Comparison of ENCODE assay signal across 13 cellular contexts in genomic region chr14:95486875-95487668, GRCh38. TPM values are rescaled to one million over a fixed set of nuclear protein-coding genes. Genes with fewer than 3 reads are reported as not detected.
DNase-seq lines count a peak whose midpoint lies in the region; ATAC-seq and TF ChIP-seq lines count a peak whose summit lies in the region.
"Had no signal": no experiment of that assay in that cellular context is flagged by ENCODE, and none has a peak within 500 bp of the region (broad histone marks: within the 10 kb centered on the region; RNA-seq: fewer than 3 reads in every experiment).

No MANE protein-coding gene starts in this region.

- no peaks in the 10 kb centered on the region for H3K9me3 Mint-ChIP-seq in naive thymus-derived CD8-positive, alpha-beta T cell
- H3K9me3 Mint-ChIP-seq in GM23338, result no peaks in the 10 kb centered on the region
- H3K9me3 Mint-ChIP-seq: activated naive CD4-positive, alpha-beta T cell treated with anti-CD3 and anti-CD28 coated beads, Interleukin-2, amount 50 U/mL, for 24 hours had no signal

- no TSS peak for BruUV-seq in OCI-LY7 (replicated peaks; lab: Mats Ljungman, UMichigan)

- WGBS in hepatocyte (ENCODE audit: low lambda C conversion rate, missing lambda C conversion rate), result 84% methylated on average over 15 of the region's 15 CpGs

- H3K4me1 Mint-ChIP-seq in naive thymus-derived CD8-positive, alpha-beta T cell, result peaks cover 30 to 81% (median 71%) of the 10 kb centered on the region in 4 donors
- H3K4me1 Mint-ChIP-seq in GM23338, result peaks cover 14% of the 10 kb centered on the region; the same call in 2 of the 3 replicates

- H2AFZ ChIP-seq in OCI-LY7 (ENCODE audit: low read length) (peak overlapping the region; percentile 67; the same call in 1 of the 2 replicates), hepatocyte (no peak overlapping the region), GM23338 (no peak overlapping the region)

- H3K4me2 ChIP-seq in OCI-LY7 (ENCODE audit: low read length), result peak overlapping the region; percentile 73
- H3K4me2 ChIP-seq in hepatocyte, result no peak overlapping the region
- H3K4me2 ChIP-seq in GM23338, result no peak overlapping the region

- no peaks in the 10 kb centered on the region for H3K9me2 ChIP-seq in OCI-LY7 (ENCODE audit: insufficient read depth, low read length)
- H3K9me2 ChIP-seq in hepatocyte (replicated peaks; ENCODE audit: insufficient read depth), result no peaks in the 10 kb centered on the region
- no peaks in the 10 kb centered on the region for H3K9me2 ChIP-seq in GM23338 (ENCODE audit: insufficient read depth)

- H3K27ac ChIP-seq in OCI-LY7 (ENCODE audit: low read depth, low read length, poor library complexity, severe bottlenecking) (peak overlapping the region; percentile 87), hepatocyte (no peak overlapping the region), GM23338 (ENCODE audit: low read depth) (no peak overlapping the region)

- H3K4me3 Mint-ChIP-seq in naive thymus-derived CD8-positive, alpha-beta T cell, result no peak overlapping the region
- H3K4me3 Mint-ChIP-seq in GM23338, result no peak overlapping the region
- H3K4me3 Mint-ChIP-seq: activated naive CD4-positive, alpha-beta T cell treated with anti-CD3 and anti-CD28 coated beads, Interleukin-2, amount 50 U/mL, for 24 hours had no signal

- POLR2A ChIA-PET in OCI-LY7 (lab: Charles Lee), result interaction anchor here (0.7 to 2.3 kb wide), 21 partner anchors 10 to 516 kb away, joined by 3 to 17 read pairs (median 3); no protein-coding TSS in a partner anchor
- POLR2A ChIA-PET in naive thymus-derived CD8-positive, alpha-beta T cell (lab: Charles Lee), result interaction anchor here (1.4 kb wide), 1 partner anchor 37 kb away, joined by 4 read pairs; no protein-coding TSS in a partner anchor

- H3K27me3 ChIP-seq in hepatocyte (no peaks in the 10 kb centered on the region), GM23338 (ENCODE audit: insufficient read depth) (no peaks in the 10 kb centered on the region)

- intact Hi-C loops in OCI-LY7 (cut with micrococcal nuclease; ENCODE audit: unreplicated experiment), result loop anchor here (1.0 to 2.0 kb wide), 3 partner anchors 23 to 44 kb away; no protein-coding TSS in a partner anchor

- H4K20me1 ChIP-seq in OCI-LY7 (ENCODE audit: insufficient read depth, low read length) (no peaks in the 10 kb centered on the region), hepatocyte (ENCODE audit: insufficient read depth, poor library complexity, severe bottlenecking) (no peaks in the 10 kb centered on the region), GM23338 (replicated peaks; ENCODE audit: insufficient read depth) (no peaks in the 10 kb centered on the region)

- peaks cover 7% of the 10 kb centered on the region; the same call in 1 of the 2 replicates for H3K9me3 ChIP-seq in OCI-LY7 (ENCODE audit: low read length)
- no peaks in the 10 kb centered on the region for H3K9me3 ChIP-seq in hepatocyte (ENCODE audit: low read depth)

- peaks cover 15% of the 10 kb centered on the region; the same call in 1 of the 2 replicates for H3K79me2 ChIP-seq in OCI-LY7 (ENCODE audit: insufficient read depth, low read depth, low read length)
- H3K79me2 ChIP-seq in hepatocyte, result no peaks in the 10 kb centered on the region
- H3K79me2 ChIP-seq in GM23338 (replicated peaks; ENCODE audit: insufficient read depth), result no peaks in the 10 kb centered on the region

- H3K36me3 Mint-ChIP-seq in naive thymus-derived CD8-positive, alpha-beta T cell, result peaks cover 0 to 7% (median 1%) of the 10 kb centered on the region in 3 donors
- no peaks in the 10 kb centered on the region for H3K36me3 Mint-ChIP-seq in GM23338 (ENCODE audit: low read depth)

- peak; percentile 72 for ATAC-seq in HG02885 (IDR thresholded peaks at IDR 0.05; ENCODE audit: poor library complexity, unreplicated experiment)
- no peak for ATAC-seq in naive thymus-derived CD8-positive, alpha-beta T cell
- no peak for ATAC-seq in GM18520 (IDR thresholded peaks at IDR 0.05; ENCODE audit: unreplicated experiment)
- no peak for ATAC-seq in GM23338
- ATAC-seq: right cardiac atrium, SK-N-SH treated with all-trans-retinoic acid at 6 μM for 48 hours had no signal

- H3K27ac Mint-ChIP-seq in naive thymus-derived CD8-positive, alpha-beta T cell, result peak overlapping the region in 7 of 10 donors; percentile 29 to 93 (median 49)
- no peak overlapping the region for H3K27ac Mint-ChIP-seq in GM23338
- H3K27ac Mint-ChIP-seq: activated naive CD4-positive, alpha-beta T cell treated with anti-CD3 and anti-CD28 coated beads, Interleukin-2, amount 50 U/mL, for 24 hours had no signal

- TF ChIP-seq CTCF in GM12865 (IDR thresholded peaks at IDR 0.05; ENCODE audit: insufficient read depth, low read depth, low read length, missing control alignments), result no peak
- TF ChIP-seq CTCF in OCI-LY7 (conservative IDR thresholded peaks at IDR 0.05; ENCODE audit: low read length), result no peak
- TF ChIP-seq CTCF in hepatocyte (IDR thresholded peaks at IDR 0.05; ENCODE audit: poor library complexity), result no peak
- TF ChIP-seq CTCF in GM23338 (conservative IDR thresholded peaks at IDR 0.05; ENCODE audit: low read depth in 2 of 2), result no peak

- H3K4me1 ChIP-seq in OCI-LY7 (ENCODE audit: insufficient read depth, low read length, poor library complexity, severe bottlenecking), result peaks cover 73% of the 10 kb centered on the region
- H3K4me1 ChIP-seq in hepatocyte (ENCODE audit: insufficient read depth), result peaks cover 19% of the 10 kb centered on the region
- H3K4me1 ChIP-seq in GM23338 (ENCODE audit: insufficient read depth), result no peaks in the 10 kb centered on the region; the same call in 1 of the 2 replicates

- peaks cover 14% of the 10 kb centered on the region; the same call in 1 of the 2 replicates for H3K36me3 ChIP-seq in OCI-LY7 (ENCODE audit: insufficient read depth, low read length)
- H3K36me3 ChIP-seq in hepatocyte (replicated peaks; ENCODE audit: insufficient read depth, low read depth), result no peaks in the 10 kb centered on the region
- no peaks in the 10 kb centered on the region for H3K36me3 ChIP-seq in GM23338 (ENCODE audit: insufficient read depth)

- H3K4me3 ChIP-seq in GM12865 (ENCODE audit: low read depth, low read length) (no peak overlapping the region), OCI-LY7 (ENCODE audit: low read depth, low read length, poor library complexity, severe bottlenecking) (peak overlapping the region; percentile 63), hepatocyte (no peak overlapping the region), GM23338 (no peak overlapping the region)

- CTCF ChIA-PET in OCI-LY7 (lab: Charles Lee; ENCODE audit: unreplicated experiment), result interaction anchor here (0.5 to 1.0 kb wide), 6 partner anchors 10 to 228 kb away, joined by 3 to 4 read pairs (median 3); no protein-coding TSS in a partner anchor

- DNase-seq in GM12865 (ENCODE audit: low read depth) (peak; percentile 29), OCI-LY7 (ENCODE audit: low spot score) (peak; percentile 91), hepatocyte (ENCODE audit: low spot score) (no peak), GM23338 (ENCODE audit: low spot score) (no peak)
- no peak for DNase-seq in naive thymus-derived CD8-positive, alpha-beta T cell
- DNase-seq: activated CD4-positive, alpha-beta T cell treated with anti-CD3 and anti-CD28 coated beads for 48 hours; KG1; substantia nigra had no signal

- H3K27me3 Mint-ChIP-seq in naive thymus-derived CD8-positive, alpha-beta T cell, result no peaks in the 10 kb centered on the region
- H3K27me3 Mint-ChIP-seq in GM23338 (ENCODE audit: insufficient read depth, low read depth, poor library complexity), result peaks cover 3% of the 10 kb centered on the region
- H3K27me3 Mint-ChIP-seq: activated naive CD4-positive, alpha-beta T cell treated with anti-CD3 and anti-CD28 coated beads, Interleukin-2, amount 50 U/mL, for 24 hours had no signal

- H3F3A ChIP-seq in GM23338 (replicated peaks; ENCODE audit: low read depth), result no peaks in the 10 kb centered on the region

TF ChIP-seq in GM23338, 12 proteins besides CTCF, POLR2A, EP300 and RAD21 (continues in another document):
- TF ChIP-seq EZH2phosphoT487 (IDR thresholded peaks at IDR 0.05; ENCODE audit: unreplicated experiment) (no peak), ZNF331 (CRISPR knock-in tag; IDR thresholded peaks at IDR 0.05; ENCODE audit: low read depth) (no peak), ZNF114 (CRISPR knock-in tag; IDR thresholded peaks at IDR 0.05) (no peak)

RNA-seq across cellular contexts. Expression of gene SYNE3, which starts 29.4 kb away (rescaled TPM):
- total RNA-seq in OCI-LY7 (2014; rRNA removed; shearing (Covaris generic)), result 0.26 and 0.60 TPM in 2 replicates
- total RNA-seq in OCI-LY7 (2022) (4.1 and 4.5 TPM in 2 replicates), hepatocyte (2.0 and 2.4 TPM in 2 replicates)
- 10 to 100 TPM; 47.1 to 48.2 TPM for total RNA-seq in naive thymus-derived CD8-positive, alpha-beta T cell
- polyA plus RNA-seq in naive thymus-derived CD8-positive, alpha-beta T cell, result 1 to 10 TPM; 2.4 to 4.6 (median 4.5) TPM
- polyA plus RNA-seq in hepatocyte (0.16 and 1.3 TPM in 2 replicates), GM23338 (2016; fragmentation: Nextera tagmentation; extraction: Ambion mirVana) (0.02 TPM in 1 of 2 replicates, not detected in the other)
- under 0.01 and 0.03 TPM in 2 replicates for total RNA-seq in GM23338 (2014; rRNA removed; shearing (Covaris generic))

RNA-seq across cellular contexts. Expression of gene GLRX5, which starts 47.8 kb away (rescaled TPM):
- 59.6 and 68.2 TPM in 2 replicates for total RNA-seq in OCI-LY7 (2014; rRNA removed; shearing (Covaris generic))
- total RNA-seq in OCI-LY7 (2022) (78.4 and 82.6 TPM in 2 replicates), hepatocyte (50.0 and 63.5 TPM in 2 replicates)
- total RNA-seq in naive thymus-derived CD8-positive, alpha-beta T cell, result 10 to 100 TPM; 17.9 to 22.5 TPM
- polyA plus RNA-seq in naive thymus-derived CD8-positive, alpha-beta T cell, result 10 to 100 TPM; 61.6 to 87.6 (median 67.6) TPM
- polyA plus RNA-seq in hepatocyte (94.5 and 105 TPM in 2 replicates), GM23338 (2016; fragmentation: Nextera tagmentation; extraction: Ambion mirVana) (130 and 135 TPM in 2 replicates)
- total RNA-seq in GM23338 (2014; rRNA removed; shearing (Covaris generic)), result 91.4 and 96.6 TPM in 2 replicates

Comparison
In these comparisons a context has a peak if more than half of its experiments do, and no peak if none do; other contexts are left out.
1. DNase-seq: peak in GM12865 (single experiment) and OCI-LY7 (single experiment); none in naive thymus-derived CD8-positive, alpha-beta T cell (0 of 10), hepatocyte (single experiment) and GM23338 (single experiment).
2. RNA of gene SYNE3, which starts 29.4 kb away (total RNA-seq): 47.1 to 48.2 TPM in naive thymus-derived CD8-positive, alpha-beta T cell; 0.26 to 4.5 TPM in OCI-LY7, 2.0 to 2.4 TPM in hepatocyte and under 0.01 to 0.03 TPM in GM23338; every median in the first group is over 4 times any median in the second.